ENCODE assay signal across 1 cellular context in genomic region chr5:149960272-149961185, GRCh38.
TF ChIP-seq lines count a peak whose summit lies in the region.

Gene SLC26A2 (plus strand): TSS chr5:149960758. CDS start chr5:149977653, 16,895 bp downstream.

TF ChIP-seq in HepG2, 621 proteins besides CTCF, POLR2A, EP300 and RAD21 (continued from another document and continues in another):
- TF ChIP-seq, protein P1, sequence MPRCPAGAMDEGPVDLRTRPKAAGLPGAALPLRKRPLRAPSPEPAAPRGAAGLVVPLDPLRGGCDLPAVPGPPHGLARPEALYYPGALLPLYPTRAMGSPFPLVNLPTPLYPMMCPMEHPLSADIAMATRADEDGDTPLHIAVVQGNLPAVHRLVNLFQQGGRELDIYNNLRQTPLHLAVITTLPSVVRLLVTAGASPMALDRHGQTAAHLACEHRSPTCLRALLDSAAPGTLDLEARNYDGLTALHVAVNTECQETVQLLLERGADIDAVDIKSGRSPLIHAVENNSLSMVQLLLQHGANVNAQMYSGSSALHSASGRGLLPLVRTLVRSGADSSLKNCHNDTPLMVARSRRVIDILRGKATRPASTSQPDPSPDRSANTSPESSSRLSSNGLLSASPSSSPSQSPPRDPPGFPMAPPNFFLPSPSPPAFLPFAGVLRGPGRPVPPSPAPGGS (CRISPR knock-in tag; IDR thresholded peaks at IDR 0.05), result peak; percentile 82
- no peak for TF ChIP-seq ZNF75D (CRISPR knock-in tag; IDR thresholded peaks at IDR 0.05; ENCODE audit: borderline replicate concordance)
- TF ChIP-seq POLR2AphosphoS5 (IDR thresholded peaks at IDR 0.05; ENCODE audit: low read depth, low read length), result peak; percentile 93
- TF ChIP-seq IKZF4 (CRISPR knock-in tag; IDR thresholded peaks at IDR 0.05; ENCODE audit: borderline replicate concordance, low read depth, not compliant biosample characterization), result no peak
- no peak for TF ChIP-seq MTF1 (CRISPR knock-in tag; IDR thresholded peaks at IDR 0.05)
- TF ChIP-seq HNF4G (IDR thresholded peaks at IDR 0.05; ENCODE audit: borderline replicate concordance, low read depth, low read length), result no peak
- no peak for TF ChIP-seq HNF4G (CRISPR knock-in tag; IDR thresholded peaks at IDR 0.05; ENCODE audit: borderline replicate concordance, low read depth)
- peak; percentile 56; the same call in 1 of the 2 replicates for TF ChIP-seq ZNF33A (CRISPR knock-in tag; IDR thresholded peaks at IDR 0.05; ENCODE audit: borderline replicate concordance)
- TF ChIP-seq BORCS8-MEF2B (CRISPR knock-in tag; IDR thresholded peaks at IDR 0.05), result 0 out of 2 replicates have a peak, but pooled peaks have one; percentile 56
- TF ChIP-seq EZH2 (conservative IDR thresholded peaks at IDR 0.05; ENCODE audit: low read depth, low read length), result no peak
- peak; percentile 77 for TF ChIP-seq SALL1 (CRISPR knock-in tag; IDR thresholded peaks at IDR 0.05)
- TF ChIP-seq TAF15 (IDR thresholded peaks at IDR 0.05; ENCODE audit: low read depth, low read length, poor library complexity, severe bottlenecking), result peak; percentile 40
- TF ChIP-seq MLLT10 (CRISPR knock-in tag; IDR thresholded peaks at IDR 0.05), result no peak
- peak; percentile 60; the same call in 1 of the 2 replicates for TF ChIP-seq ZNF724P (CRISPR knock-in tag; IDR thresholded peaks at IDR 0.05; ENCODE audit: borderline replicate concordance)
- TF ChIP-seq BCL6 (CRISPR knock-in tag; IDR thresholded peaks at IDR 0.05), result peak; percentile 82
- TF ChIP-seq, protein P2, sequence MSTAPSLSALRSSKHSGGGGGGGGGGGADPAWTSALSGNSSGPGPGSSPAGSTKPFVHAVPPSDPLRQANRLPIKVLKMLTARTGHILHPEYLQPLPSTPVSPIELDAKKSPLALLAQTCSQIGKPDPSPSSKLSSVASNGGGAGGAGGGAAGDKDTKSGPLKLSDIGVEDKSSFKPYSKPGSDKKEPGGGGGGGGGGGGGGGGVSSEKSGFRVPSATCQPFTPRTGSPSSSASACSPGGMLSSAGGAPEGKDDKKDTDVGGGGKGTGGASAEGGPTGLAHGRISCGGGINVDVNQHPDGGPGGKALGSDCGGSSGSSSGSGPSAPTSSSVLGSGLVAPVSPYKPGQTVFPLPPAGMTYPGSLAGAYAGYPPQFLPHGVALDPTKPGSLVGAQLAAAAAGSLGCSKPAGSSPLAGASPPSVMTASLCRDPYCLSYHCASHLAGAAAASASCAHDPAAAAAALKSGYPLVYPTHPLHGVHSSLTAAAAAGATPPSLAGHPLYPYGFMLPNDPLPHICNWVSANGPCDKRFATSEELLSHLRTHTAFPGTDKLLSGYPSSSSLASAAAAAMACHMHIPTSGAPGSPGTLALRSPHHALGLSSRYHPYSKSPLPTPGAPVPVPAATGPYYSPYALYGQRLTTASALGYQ (CRISPR knock-in tag; IDR thresholded peaks at IDR 0.05), result no peak; the same call in none of the 2 replicates
- TF ChIP-seq ZBTB42 (CRISPR knock-in tag; IDR thresholded peaks at IDR 0.05), result no peak; the same call in 1 of the 2 replicates
- no peak for TF ChIP-seq NR3C1 (CRISPR knock-in tag; IDR thresholded peaks at IDR 0.05)
- no peak for TF ChIP-seq EEA1 (CRISPR knock-in tag; IDR thresholded peaks at IDR 0.05; ENCODE audit: borderline replicate concordance)
- TF ChIP-seq, protein P3, sequence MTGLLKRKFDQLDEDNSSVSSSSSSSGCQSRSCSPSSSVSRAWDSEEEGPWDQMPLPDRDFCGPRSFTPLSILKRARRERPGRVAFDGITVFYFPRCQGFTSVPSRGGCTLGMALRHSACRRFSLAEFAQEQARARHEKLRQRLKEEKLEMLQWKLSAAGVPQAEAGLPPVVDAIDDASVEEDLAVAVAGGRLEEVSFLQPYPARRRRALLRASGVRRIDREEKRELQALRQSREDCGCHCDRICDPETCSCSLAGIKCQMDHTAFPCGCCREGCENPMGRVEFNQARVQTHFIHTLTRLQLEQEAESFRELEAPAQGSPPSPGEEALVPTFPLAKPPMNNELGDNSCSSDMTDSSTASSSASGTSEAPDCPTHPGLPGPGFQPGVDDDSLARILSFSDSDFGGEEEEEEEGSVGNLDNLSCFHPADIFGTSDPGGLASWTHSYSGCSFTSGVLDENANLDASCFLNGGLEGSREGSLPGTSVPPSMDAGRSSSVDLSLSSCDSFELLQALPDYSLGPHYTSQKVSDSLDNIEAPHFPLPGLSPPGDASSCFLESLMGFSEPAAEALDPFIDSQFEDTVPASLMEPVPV (CRISPR knock-in tag; IDR thresholded peaks at IDR 0.05), result peak; percentile 59
- peak; percentile 67 for TF ChIP-seq MYC (CRISPR knock-in tag; IDR thresholded peaks at IDR 0.05; ENCODE audit: borderline replicate concordance)
- peak; percentile 74 for TF ChIP-seq ATF7-NPFF (CRISPR knock-in tag; IDR thresholded peaks at IDR 0.05; ENCODE audit: low read depth)
- TF ChIP-seq LCORL (IDR thresholded peaks at IDR 0.05), result no peak
- TF ChIP-seq LCORL (CRISPR knock-in tag; IDR thresholded peaks at IDR 0.05), result peak; percentile 67; the same call in 1 of the 2 replicates
- peak; percentile 21; the same call in 1 of the 2 replicates for TF ChIP-seq ZNF264 (CRISPR knock-in tag; IDR thresholded peaks at IDR 0.05)
- TF ChIP-seq IRX3 (CRISPR knock-in tag; IDR thresholded peaks at IDR 0.05; ENCODE audit: borderline replicate concordance, low read depth), result peak; percentile 54; the same call in 1 of the 2 replicates
- TF ChIP-seq POGK (CRISPR knock-in tag; conservative IDR thresholded peaks at IDR 0.05), result peak; percentile 22; the same call in 1 of the 2 replicates
- TF ChIP-seq ZNF883 (CRISPR knock-in tag; IDR thresholded peaks at IDR 0.05; ENCODE audit: not compliant biosample characterization), result no peak
- TF ChIP-seq ZFX (CRISPR knock-in tag; IDR thresholded peaks at IDR 0.05; ENCODE audit: low read depth), result peak; percentile 69; the same call in 1 of the 2 replicates
- TF ChIP-seq ISL2 (CRISPR knock-in tag; IDR thresholded peaks at IDR 0.05), result peak; percentile 62
- peak; percentile 27; the same call in 1 of the 2 replicates for TF ChIP-seq ARNT2 (CRISPR knock-in tag; IDR thresholded peaks at IDR 0.05; ENCODE audit: low read depth)
- no peak for TF ChIP-seq ZNF644 (CRISPR knock-in tag; IDR thresholded peaks at IDR 0.05; ENCODE audit: low read depth)
- peak; percentile 16; the same call in 1 of the 2 replicates for TF ChIP-seq ZNF792 (CRISPR knock-in tag; IDR thresholded peaks at IDR 0.05)
- no peak for TF ChIP-seq RARG (CRISPR knock-in tag; IDR thresholded peaks at IDR 0.05; ENCODE audit: low read depth)
- no peak for TF ChIP-seq ZNF234 (CRISPR knock-in tag; conservative IDR thresholded peaks at IDR 0.05)
- peak; percentile 84; the same call in 1 of the 2 replicates for TF ChIP-seq ZFP82 (CRISPR knock-in tag; IDR thresholded peaks at IDR 0.05; ENCODE audit: borderline replicate concordance)
- TF ChIP-seq SMARCC2 (IDR thresholded peaks at IDR 0.05), result no peak
- no peak; the same call in 1 of the 2 replicates for TF ChIP-seq KLF9 (CRISPR knock-in tag; IDR thresholded peaks at IDR 0.05; ENCODE audit: low read depth)
- peak; percentile 18; the same call in 1 of the 2 replicates for TF ChIP-seq GATAD2A (CRISPR knock-in tag; IDR thresholded peaks at IDR 0.05)
- TF ChIP-seq ZBTB49 (CRISPR knock-in tag; IDR thresholded peaks at IDR 0.05; ENCODE audit: borderline replicate concordance), result no peak
- TF ChIP-seq ZNF292 (CRISPR knock-in tag; IDR thresholded peaks at IDR 0.05; ENCODE audit: borderline replicate concordance, low read depth), result peak; percentile 63
- TF ChIP-seq HNRNPL (IDR thresholded peaks at IDR 0.05; ENCODE audit: low read depth, low read length), result 0 out of 2 replicates have a peak, but pooled peaks have one; percentile 46
- TF ChIP-seq, protein P4, sequence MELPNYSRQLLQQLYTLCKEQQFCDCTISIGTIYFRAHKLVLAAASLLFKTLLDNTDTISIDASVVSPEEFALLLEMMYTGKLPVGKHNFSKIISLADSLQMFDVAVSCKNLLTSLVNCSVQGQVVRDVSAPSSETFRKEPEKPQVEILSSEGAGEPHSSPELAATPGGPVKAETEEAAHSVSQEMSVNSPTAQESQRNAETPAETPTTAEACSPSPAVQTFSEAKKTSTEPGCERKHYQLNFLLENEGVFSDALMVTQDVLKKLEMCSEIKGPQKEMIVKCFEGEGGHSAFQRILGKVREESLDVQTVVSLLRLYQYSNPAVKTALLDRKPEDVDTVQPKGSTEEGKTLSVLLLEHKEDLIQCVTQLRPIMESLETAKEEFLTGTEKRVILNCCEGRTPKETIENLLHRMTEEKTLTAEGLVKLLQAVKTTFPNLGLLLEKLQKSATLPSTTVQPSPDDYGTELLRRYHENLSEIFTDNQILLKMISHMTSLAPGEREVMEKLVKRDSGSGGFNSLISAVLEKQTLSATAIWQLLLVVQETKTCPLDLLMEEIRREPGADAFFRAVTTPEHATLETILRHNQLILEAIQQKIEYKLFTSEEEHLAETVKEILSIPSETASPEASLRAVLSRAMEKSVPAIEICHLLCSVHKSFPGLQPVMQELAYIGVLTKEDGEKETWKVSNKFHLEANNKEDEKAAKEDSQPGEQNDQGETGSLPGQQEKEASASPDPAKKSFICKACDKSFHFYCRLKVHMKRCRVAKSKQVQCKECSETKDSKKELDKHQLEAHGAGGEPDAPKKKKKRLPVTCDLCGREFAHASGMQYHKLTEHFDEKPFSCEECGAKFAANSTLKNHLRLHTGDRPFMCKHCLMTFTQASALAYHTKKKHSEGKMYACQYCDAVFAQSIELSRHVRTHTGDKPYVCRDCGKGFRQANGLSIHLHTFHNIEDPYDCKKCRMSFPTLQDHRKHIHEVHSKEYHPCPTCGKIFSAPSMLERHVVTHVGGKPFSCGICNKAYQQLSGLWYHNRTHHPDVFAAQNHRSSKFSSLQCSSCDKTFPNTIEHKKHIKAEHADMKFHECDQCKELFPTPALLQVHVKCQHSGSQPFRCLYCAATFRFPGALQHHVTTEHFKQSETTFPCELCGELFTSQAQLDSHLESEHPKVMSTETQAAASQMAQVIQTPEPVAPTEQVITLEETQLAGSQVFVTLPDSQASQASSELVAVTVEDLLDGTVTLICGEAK (IDR thresholded peaks at IDR 0.05), result no peak
- TF ChIP-seq, protein P4 (CRISPR knock-in tag; IDR thresholded peaks at IDR 0.05), result peak; percentile 26; the same call in 1 of the 2 replicates
